1 cellular context compared by ENCODE assay signal in the genomic region with DNA sequence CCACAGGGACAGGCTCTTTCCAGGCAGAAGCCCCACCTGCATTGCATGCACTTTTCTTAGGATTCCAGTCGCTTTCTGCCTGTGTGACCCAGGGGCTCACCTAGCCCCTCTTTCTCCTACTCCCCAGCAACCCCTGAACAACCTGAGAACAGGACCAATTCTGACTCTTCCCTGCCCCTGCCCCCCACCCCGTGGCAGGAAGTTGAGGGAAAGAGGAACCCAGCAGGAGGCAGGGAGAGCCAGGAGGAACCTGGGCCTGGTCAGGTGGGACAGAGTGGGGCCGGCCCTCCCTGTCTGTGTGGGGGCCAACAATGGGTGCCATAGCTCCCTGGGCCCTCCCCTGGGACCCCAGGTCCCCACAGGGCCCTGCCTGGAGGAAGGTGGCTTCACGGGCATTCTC.
TF ChIP-seq lines count a peak whose summit lies in the region.

No MANE protein-coding gene starts in this region.

TF ChIP-seq in H1, 55 proteins besides CTCF, POLR2A, EP300 and RAD21 (continued from another document):
- TF ChIP-seq, protein P1, sequence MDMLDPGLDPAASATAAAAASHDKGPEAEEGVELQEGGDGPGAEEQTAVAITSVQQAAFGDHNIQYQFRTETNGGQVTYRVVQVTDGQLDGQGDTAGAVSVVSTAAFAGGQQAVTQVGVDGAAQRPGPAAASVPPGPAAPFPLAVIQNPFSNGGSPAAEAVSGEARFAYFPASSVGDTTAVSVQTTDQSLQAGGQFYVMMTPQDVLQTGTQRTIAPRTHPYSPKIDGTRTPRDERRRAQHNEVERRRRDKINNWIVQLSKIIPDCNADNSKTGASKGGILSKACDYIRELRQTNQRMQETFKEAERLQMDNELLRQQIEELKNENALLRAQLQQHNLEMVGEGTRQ (IDR thresholded peaks at IDR 0.05; ENCODE audit: low read length) = no peak
- TF ChIP-seq SIN3A (conservative IDR thresholded peaks at IDR 0.05 in 1 of 2, IDR thresholded peaks at IDR 0.05 in 1 of 2; ENCODE audit: low read depth in 1 of 2, low read length in 2 of 2) (no peak), ASH2L (IDR thresholded peaks at IDR 0.05; ENCODE audit: low read length) (no peak)
